1 cellular context compared by ENCODE assay signal in genomic region chr5:30380228-30380627, GRCh38.
TF ChIP-seq lines count a peak whose summit lies in the region.

No MANE protein-coding gene starts in this region.

TF ChIP-seq in WTC11, 78 proteins besides CTCF, POLR2A, EP300 and RAD21 (continued from another document):
- TF ChIP-seq ZNF532 (CRISPR knock-in tag; IDR thresholded peaks at IDR 0.05; ENCODE audit: borderline replicate concordance) (no peak), ETV6 (CRISPR knock-in tag; IDR thresholded peaks at IDR 0.05) (no peak), ZBTB43 (CRISPR knock-in tag; IDR thresholded peaks at IDR 0.05) (no peak), CBFB (CRISPR knock-in tag; IDR thresholded peaks at IDR 0.05; ENCODE audit: low read depth) (no peak), RELA (CRISPR knock-in tag; IDR thresholded peaks at IDR 0.05; ENCODE audit: borderline replicate concordance) (no peak), SMAD4 (CRISPR knock-in tag; IDR thresholded peaks at IDR 0.05) (no peak)
